ENCODE assay signal across 16 cellular contexts in the genomic region with DNA sequence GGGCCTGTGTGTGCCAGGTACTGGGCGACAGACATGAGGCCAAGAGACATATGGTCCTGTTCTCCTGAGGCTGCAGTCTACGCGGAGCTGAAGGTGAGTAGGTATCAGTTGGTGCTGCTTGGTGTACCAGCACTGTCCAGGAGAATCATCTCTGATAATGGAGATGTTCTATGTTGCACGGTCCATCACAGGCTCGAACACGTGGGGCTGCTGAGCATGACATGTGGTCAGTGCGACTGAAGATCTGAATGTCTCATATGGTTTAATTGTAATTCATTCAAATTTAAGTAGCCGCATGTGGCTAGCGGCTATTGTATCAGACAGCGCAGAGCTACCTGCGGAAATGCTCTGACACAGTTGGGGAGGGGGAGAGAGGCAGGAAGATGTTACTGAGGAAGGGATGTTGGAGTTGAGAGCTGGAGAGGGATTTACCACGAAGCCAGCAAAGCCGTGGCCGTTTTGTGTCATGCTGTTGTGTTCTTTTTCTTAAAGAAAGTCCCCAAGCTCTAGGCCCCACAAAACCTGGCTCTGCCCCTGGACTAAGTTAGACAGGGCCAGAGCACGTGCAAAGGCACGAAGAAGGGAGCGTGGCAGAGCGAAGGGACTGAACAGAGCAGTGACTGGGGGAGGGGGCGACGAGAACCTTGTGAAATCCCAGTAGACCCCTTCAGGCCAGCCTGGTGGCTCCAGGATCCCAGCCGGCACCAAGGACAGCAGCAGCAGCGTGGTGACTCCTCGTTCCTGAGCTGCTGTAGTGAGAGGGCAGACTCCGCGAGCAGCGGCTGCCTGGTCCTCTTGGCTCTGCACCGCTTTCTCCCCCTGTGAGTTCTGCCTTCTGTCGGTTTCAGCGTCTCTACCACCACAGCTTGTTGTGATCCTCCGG. TPM values are rescaled to one million over a fixed set of nuclear protein-coding genes. Genes with fewer than 3 reads are reported as not detected.
DNase-seq lines count a peak whose midpoint lies in the region; ATAC-seq and TF ChIP-seq lines count a peak whose summit lies in the region.
"Had no signal": no experiment of that assay in that cellular context is flagged by ENCODE, and none has a peak within 500 bp of the region (broad histone marks: within the 10 kb centered on the region; RNA-seq: fewer than 3 reads in every experiment).

No MANE protein-coding gene starts in this region.

- H3K36me3 ChIP-seq in Panc1 (ENCODE audit: control insufficient read depth, insufficient read depth, low read length), result no peaks in the 10 kb centered on the region

- no peaks in the 10 kb centered on the region for H3K9me3 Mint-ChIP-seq in endothelial cell (ENCODE audit: unreplicated experiment)
- no peaks in the 10 kb centered on the region for H3K9me3 Mint-ChIP-seq in T-cell
- H3K9me3 Mint-ChIP-seq: IgD-negative memory B cell had no signal

- no peaks in the 10 kb centered on the region for H3K36me3 Mint-ChIP-seq in endothelial cell (ENCODE audit: low read depth, unreplicated experiment)
- no peaks in the 10 kb centered on the region for H3K36me3 Mint-ChIP-seq in T-cell
- H3K36me3 Mint-ChIP-seq: IgD-negative memory B cell had no signal

- BruUV-seq in Panc1 (replicated peaks; lab: Mats Ljungman, UMichigan), result no TSS peak

- H3K4me3 Mint-ChIP-seq in endothelial cell (ENCODE audit: unreplicated experiment) (no peak overlapping the region), T-cell (no peak overlapping the region)
- H3K4me3 Mint-ChIP-seq: IgD-negative memory B cell had no signal

- H3K4me1 ChIP-seq in Panc1 (ENCODE audit: control insufficient read depth, insufficient read depth, low read length), result no peaks in the 10 kb centered on the region
- H3K4me1 ChIP-seq: testis had no signal

- no peak for TF ChIP-seq CTCF in Panc1 (IDR thresholded peaks at IDR 0.05)
- no peak for TF ChIP-seq CTCF in endothelial cell (IDR thresholded peaks at IDR 0.05; ENCODE audit: unreplicated experiment)

- H3K27ac Mint-ChIP-seq in endothelial cell (ENCODE audit: unreplicated experiment) (no peak overlapping the region), T-cell (no peak overlapping the region)

- no peaks in the 10 kb centered on the region for H3K27me3 ChIP-seq in Panc1 (ENCODE audit: control insufficient read depth, insufficient read depth, low read length)
- H3K27me3 ChIP-seq: testis had no signal

- in situ Hi-C loops in Panc1 (cut with HindIII; ENCODE audit: low pct_unique_long_range_greater_than_20kb, low sequenced_read_pairs), result no loop called here

- H3K4me1 Mint-ChIP-seq in endothelial cell (ENCODE audit: unreplicated experiment), result no peaks in the 10 kb centered on the region
- H3K4me1 Mint-ChIP-seq in T-cell, result peaks cover 0 to 11% (median 5%) of the 10 kb centered on the region in 3 donors

- CTCF ChIA-PET in Panc1 (lab: Charles Lee) (no interaction called here), T-cell (lab: Charles Lee) (interaction anchor here (0.5 to 0.6 kb wide), 3 partner anchors 24 to 1235 kb away, joined by 3 to 4 read pairs (median 4); no protein-coding TSS in a partner anchor)

- no peak overlapping the region for H3K4me3 ChIP-seq in Panc1 (ENCODE audit: low read depth in 2 of 2, low read length in 2 of 2)
- H3K4me3 ChIP-seq: testis had no signal

- ATAC-seq in Panc1 (peak; percentile 64; the same call in 1 of the 2 replicates), T-cell (replicated peaks in 1 of 4) (no peak), left colon (no peak)
- ATAC-seq: sciatic nerve had no signal

- H3K9me3 ChIP-seq in Panc1 (ENCODE audit: control insufficient read depth, insufficient read depth, low read depth, low read length), result no peaks in the 10 kb centered on the region
- H3K9me3 ChIP-seq: testis had no signal

- POLR2A ChIA-PET in Panc1 (lab: Charles Lee) (no interaction called here), T-cell (lab: Charles Lee) (interaction anchor here in 1 of 2 donors (0.5 kb wide), 1 partner anchor 101 kb away, joined by 5 read pairs; no protein-coding TSS in a partner anchor)

- H3K27ac ChIP-seq in Panc1 (ENCODE audit: low read length), result no peak overlapping the region
- H3K27ac ChIP-seq: testis had no signal

- peak; percentile 21 for DNase-seq in ELR (ENCODE audit: low read depth)
- no peak for DNase-seq in Panc1 (ENCODE audit: low read depth, low spot score)
- DNase-seq in endothelial cell (ENCODE audit: low spot score), result peak; percentile 25
- DNase-seq in lung microvascular endothelial cell (ENCODE audit: low read depth in 2 of 2), result peak; percentile 16 to 17
- no peak for DNase-seq in cortex of kidney (lab: John Stamatoyannopoulos, UW)
- no peak for DNase-seq in activated naive CD4-positive, alpha-beta T cell (lab: John Stamatoyannopoulos, UW)
- no peak for DNase-seq in T-cell
- no peak for DNase-seq in left colon
- DNase-seq: activated CD4-positive, alpha-beta T cell treated with anti-CD3 and anti-CD28 coated beads, Interleukin-2, amount 50 U/mL, for 48 hours; MV-4-11; NCI-H2081; occipital lobe; stimulated activated CD4-positive, alpha-beta T cell treated with anti-CD3 and anti-CD28 coated beads, Interleukin-2, amount 100 ng/mL, for 48 hours; testis had no signal

- intact Hi-C loops in Panc1 (cut with micrococcal nuclease; ENCODE audit: unreplicated experiment) (no loop called here), left colon (cut with DNase I, micrococcal nuclease) (no loop called here)

- H3K27me3 Mint-ChIP-seq in endothelial cell (ENCODE audit: unreplicated experiment) (peaks cover 10% of the 10 kb centered on the region), T-cell (peaks cover 16 to 29% of the 10 kb centered on the region in 2 donors)

RNA-seq across cellular contexts. Expression of a gene that starts 20.0 kb away (rescaled TPM):
- 1.4 TPM for total RNA-seq in Panc1 (2021; ENCODE audit: unreplicated experiment)
- polyA plus RNA-seq in Panc1 (2012; ENCODE audit: insufficient read length), result 2.0 TPM
- total RNA-seq in endothelial cell (ENCODE audit: unreplicated experiment), result not detected
- total RNA-seq in lung microvascular endothelial cell, result 0.20 and 0.22 TPM in 2 replicates
- 1 to 10 TPM; 1.3 to 3.6 (median 2.2) TPM for total RNA-seq in T-cell
- total RNA-seq in left colon, result not detected

Comparison
In these comparisons a context has a peak if more than half of its experiments do, and no peak if none do; other contexts are left out.
1. DNase-seq: peak in ELR (single experiment), endothelial cell (single experiment) and lung microvascular endothelial cell (2 of 2); none in Panc1 (single experiment), cortex of kidney (single experiment), activated naive CD4-positive, alpha-beta T cell (0 of 4), T-cell (0 of 34) and left colon (0 of 2).